8 cellular contexts compared by ENCODE assay signal in genomic region chr1:94926365-94926914, GRCh38. TPM values are rescaled to one million over a fixed set of nuclear protein-coding genes. Genes with fewer than 3 reads are reported as not detected.
DNase-seq lines count a peak whose midpoint lies in the region; ATAC-seq and TF ChIP-seq lines count a peak whose summit lies in the region.

No MANE protein-coding gene starts in this region.

- H3K4me1 Mint-ChIP-seq in WTC11 (peaks cover 73% of the 10 kb centered on the region), type B pancreatic cell (ENCODE audit: unreplicated experiment) (peaks cover 52% of the 10 kb centered on the region)

- H3K9me3 Mint-ChIP-seq in WTC11 (no peaks in the 10 kb centered on the region), type B pancreatic cell (no peaks in the 10 kb centered on the region)

- H3K4me3 Mint-ChIP-seq in WTC11 = peak overlapping the region; percentile 98
- H3K4me3 Mint-ChIP-seq in type B pancreatic cell = peak overlapping the region; percentile 100

- peak; percentile 39; the same call in 1 of the 2 replicates for TF ChIP-seq CTCF in WTC11 (IDR thresholded peaks at IDR 0.05)
- peak; percentile 69 for TF ChIP-seq CTCF in type B pancreatic cell (conservative IDR thresholded peaks at IDR 0.05)

- POLR2A ChIA-PET in WTC11 (lab: Charles Lee) = interaction anchor here (1.0 to 2.1 kb wide), 4 partner anchors 10 to 307 kb away, joined by 3 to 8 read pairs (median 4); partner anchors contain the start of gene RWDD3

- H3K27ac Mint-ChIP-seq in WTC11 (no peak overlapping the region), type B pancreatic cell (peak overlapping the region; percentile 100)

- DNase-seq in Daoy (ENCODE audit: low read depth) = peak; percentile 80
- peak; percentile 65 for DNase-seq in WTC11 (ENCODE audit: low spot score)
- DNase-seq in erythroblast (lab: John Stamatoyannopoulos, UW) = peak; percentile 42 to 64
- peak; percentile 40 for DNase-seq in mucosa of gallbladder (ENCODE audit: low spot score)
- peak; percentile 83 for DNase-seq in type B pancreatic cell (ENCODE audit: extremely low spot score, unreplicated experiment)

- no peak for TF ChIP-seq POLR2A in erythroblast (IDR thresholded peaks at IDR 0.05; ENCODE audit: low read length)

- ATAC-seq in GM19452 (IDR thresholded peaks at IDR 0.05; ENCODE audit: unreplicated experiment) (peak; percentile 29), HG03575 (IDR thresholded peaks at IDR 0.05; ENCODE audit: extremely low read depth, insufficient number of reproducible peaks, low FRiP score, unreplicated experiment) (peak; percentile 3), WTC11 (peak; percentile 10), HG03521 (IDR thresholded peaks at IDR 0.05; ENCODE audit: unreplicated experiment) (no peak)

- no peaks in the 10 kb centered on the region for H3K27me3 Mint-ChIP-seq in WTC11 (ENCODE audit: low read depth)
- peaks cover 4% of the 10 kb centered on the region for H3K27me3 Mint-ChIP-seq in type B pancreatic cell

- peaks cover 8% of the 10 kb centered on the region; the same call in 1 of the 2 replicates for H3K36me3 Mint-ChIP-seq in WTC11
- H3K36me3 Mint-ChIP-seq in type B pancreatic cell = peaks cover 16% of the 10 kb centered on the region

- CTCF ChIA-PET in WTC11 (lab: Charles Lee) = interaction anchor here (1.0 to 1.9 kb wide), 4 partner anchors 17 to 117 kb away, joined by 3 to 11 read pairs (median 4); no protein-coding TSS in a partner anchor

TF ChIP-seq in WTC11, 78 proteins besides CTCF, POLR2A, EP300 and RAD21:
- peak; percentile 47; the same call in 1 of the 2 replicates for TF ChIP-seq HMGXB4 (CRISPR knock-in tag; IDR thresholded peaks at IDR 0.05)
- TF ChIP-seq JUN (CRISPR knock-in tag; IDR thresholded peaks at IDR 0.05) = no peak; the same call in 1 of the 2 replicates
- 0 out of 2 replicates have a peak, but pooled peaks have one; percentile 36 for TF ChIP-seq SMAD3 (CRISPR knock-in tag; IDR thresholded peaks at IDR 0.05; ENCODE audit: borderline replicate concordance)
- peak; percentile 47; the same call in 1 of the 2 replicates for TF ChIP-seq ZNF423 (CRISPR knock-in tag; IDR thresholded peaks at IDR 0.05)

RNA-seq across cellular contexts. Expression of gene CNN3, which starts 0.5 kb away (rescaled TPM):
- 447 and 452 TPM in 2 replicates for total RNA-seq in Daoy (2014; rRNA removed; shearing (Covaris generic))
- total RNA-seq in WTC11 (2021) = 183 to 187 TPM (median 185 TPM) in 3 replicates
- 171 TPM for total RNA-seq in mucosa of gallbladder
- 152 and 258 TPM in 2 replicates for total RNA-seq in type B pancreatic cell (ENCODE audit: low replicate concordance)
